ENCODE assay signal across 9 cellular contexts in the genomic region with DNA sequence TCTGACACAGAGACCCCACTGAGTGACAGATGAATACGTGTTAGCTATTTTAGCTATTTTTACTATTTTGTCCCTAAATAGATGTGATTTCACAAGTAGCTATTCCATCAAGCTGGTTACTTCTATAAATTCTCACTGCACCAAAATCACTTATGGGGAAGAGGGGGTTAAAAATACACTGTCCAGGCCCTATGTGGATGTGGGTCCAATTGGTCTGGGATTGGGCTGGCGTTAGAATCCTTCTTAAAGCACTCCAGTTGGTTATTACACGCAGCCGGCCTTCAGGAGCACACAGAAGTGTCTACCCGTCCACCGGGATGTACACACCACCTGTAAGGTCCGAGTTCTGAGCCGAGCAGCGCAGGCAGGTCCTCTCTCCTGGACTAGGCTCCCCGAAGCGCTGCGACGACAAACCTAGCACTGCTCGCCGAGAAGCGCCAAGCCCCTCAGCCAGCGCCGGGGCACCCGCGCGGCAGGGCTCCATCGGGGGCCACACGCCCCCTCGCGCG.
A peak's percentile ranks its signal among the peaks of the same experiment; 100 is the strongest.
DNase-seq lines count a peak whose midpoint lies in the region; ATAC-seq, FAIRE-seq and TF ChIP-seq lines count a peak whose summit lies in the region.
"Had no signal": no experiment of that assay in that cellular context is flagged by ENCODE, and none has a peak within 500 bp of the region (broad histone marks: within the 10 kb centered on the region; RNA-seq: fewer than 3 reads in every experiment).

No MANE protein-coding gene starts in this region.

- intact Hi-C loops in K562 (cut with micrococcal nuclease): no loop called here

- ATAC-seq in K562 (no peak), left lobe of liver (peak; percentile 1)

- peaks cover 31 to 37% of the 10 kb centered on the region in 2 experiments for H3K4me1 ChIP-seq in K562 (replicated peaks in 1 of 2; ENCODE audit: control insufficient read depth in 2 of 2, insufficient read depth in 2 of 2, low read length in 2 of 2)

- peaks cover 36% of the 10 kb centered on the region for H3K79me2 ChIP-seq in K562 (ENCODE audit: control insufficient read depth, insufficient read depth, low read length)

- no peaks in the 10 kb centered on the region for H3K9me1 ChIP-seq in K562 (ENCODE audit: control insufficient read depth, insufficient read depth, low read length)

- H3K27ac ChIP-seq in K562 (ENCODE audit: extremely low read depth, low read depth, low read length): peak overlapping the region; percentile 26; the same call in 1 of the 3 replicates

- no peak for TF ChIP-seq EP300 in K562 (IDR thresholded peaks at IDR 0.05; ENCODE audit: low read length)

- no peak for TF ChIP-seq POLR2A in K562 (conservative IDR thresholded peaks at IDR 0.05)

- TF ChIP-seq RAD21 in K562 (CRISPR knock-in tag; conservative IDR thresholded peaks at IDR 0.05 in 1 of 2, IDR thresholded peaks at IDR 0.05 in 1 of 2): no peak

- TSS peak; percentile 3 for BruUV-seq in K562 (replicated peaks; lab: Mats Ljungman, UMichigan)

- H3K9ac ChIP-seq in K562 (ENCODE audit: insufficient read depth in 1 of 2, low read depth in 2 of 2, low read length in 2 of 2): peak overlapping the region; percentile 36 to 89

- POLR2A ChIA-PET in K562 (lab: Yijun Ruan, JAX): interaction anchor here (0.7 to 1.3 kb wide), 4 partner anchors 9 to 944 kb away, joined by 3 to 7 read pairs (median 3); no protein-coding TSS in a partner anchor

- no peak for FAIRE-seq in K562 (lab: Jason Lieb, UNC)
- FAIRE-seq: TTC549 had no signal

- peak overlapping the region; percentile 72 for H3K4me2 ChIP-seq in K562 (ENCODE audit: insufficient read depth, low read length)

- H4K20me1 ChIP-seq in K562 (replicated peaks; ENCODE audit: control insufficient read depth, insufficient read depth, low read length): 0 out of 2 replicates have a peak, but pooled peaks cover 4% of the 10 kb centered on the region

- peak overlapping the region; percentile 61 for H3K4me3 ChIP-seq in K562

- 8% methylated on average over 20 of the region's 26 CpGs for WGBS in K562 (ENCODE audit: insufficient coverage, low coverage, missing lambda C conversion rate)

- peaks cover 4% of the 10 kb centered on the region; the same call in 1 of the 3 replicates for H3K36me3 ChIP-seq in K562 (ENCODE audit: control insufficient read depth, insufficient read depth, low read length)

- H2AFZ ChIP-seq in K562 (ENCODE audit: low read depth, low read length): peak overlapping the region; percentile 42

- H3K9me3 ChIP-seq in K562 (replicated peaks; ENCODE audit: control insufficient read depth, insufficient read depth, low read depth, low read length): no peaks in the 10 kb centered on the region

- CTCF ChIA-PET in K562 (lab: Yijun Ruan, JAX; ENCODE audit: low intra/inter-chr PET ratio): no interaction called here

- DNase-seq in ELF-1 (ENCODE audit: low read depth, low spot score): peak; percentile 20
- peak; percentile 43 for DNase-seq in HuH-7 (ENCODE audit: low spot score)
- DNase-seq in K562 (ENCODE audit: extremely low read depth in 1 of 4, low spot score in 3 of 4): no peak
- no peak for DNase-seq in left lobe of liver (ENCODE audit: low spot score)
- DNase-seq in superior temporal gyrus (ENCODE audit: extremely low spot score): peak; percentile 55
- DNase-seq in CD1c-positive myeloid dendritic cell (ENCODE audit: extremely low spot score): no peak
- no peak for DNase-seq in midbrain (lab: John Stamatoyannopoulos, UW)
- no peak for DNase-seq in amniotic stem cell (lab: John Stamatoyannopoulos, UW)

- H3K27me3 ChIP-seq in K562 (ENCODE audit: control insufficient read depth in 2 of 2, insufficient read depth in 2 of 2, low read length in 2 of 2): no peaks in the 10 kb centered on the region

- in situ Hi-C loops in K562 (cut with MboI): no loop called here

- TF ChIP-seq CTCF in K562 (IDR thresholded peaks at IDR 0.05 in 2 of 3, conservative IDR thresholded peaks at IDR 0.05 in 1 of 3; ENCODE audit: insufficient read depth in 2 of 3, low read depth in 1 of 3, low read length in 3 of 3): no peak

TF ChIP-seq in K562, 482 proteins besides CTCF, POLR2A, EP300 and RAD21 (continues in another document):
- TF ChIP-seq, protein P1, sequence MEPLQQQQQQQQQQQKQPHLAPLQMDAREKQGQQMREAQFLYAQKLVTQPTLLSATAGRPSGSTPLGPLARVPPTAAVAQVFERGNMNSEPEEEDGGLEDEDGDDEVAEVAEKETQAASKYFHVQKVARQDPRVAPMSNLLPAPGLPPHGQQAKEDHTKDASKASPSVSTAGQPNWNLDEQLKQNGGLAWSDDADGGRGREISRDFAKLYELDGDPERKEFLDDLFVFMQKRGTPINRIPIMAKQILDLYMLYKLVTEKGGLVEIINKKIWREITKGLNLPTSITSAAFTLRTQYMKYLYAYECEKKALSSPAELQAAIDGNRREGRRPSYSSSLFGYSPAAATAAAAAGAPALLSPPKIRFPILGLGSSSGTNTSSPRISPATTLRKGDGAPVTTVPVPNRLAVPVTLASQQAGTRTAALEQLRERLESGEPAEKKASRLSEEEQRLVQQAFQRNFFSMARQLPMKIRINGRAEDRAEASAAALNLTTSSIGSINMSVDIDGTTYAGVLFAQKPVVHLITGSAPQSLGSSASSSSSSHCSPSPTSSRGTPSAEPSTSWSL (CRISPR knock-in tag; IDR thresholded peaks at IDR 0.05; ENCODE audit: borderline replicate concordance): peak; percentile 57; the same call in 1 of the 2 replicates
- 0 out of 2 replicates have a peak, but pooled peaks have one; percentile 15 for TF ChIP-seq ZNF431 (CRISPR knock-in tag; IDR thresholded peaks at IDR 0.05)
- no peak for TF ChIP-seq HNRNPK (IDR thresholded peaks at IDR 0.05; ENCODE audit: low read depth, low read length, poor library complexity, severe bottlenecking)
- 0 out of 2 replicates have a peak, but pooled peaks have one; percentile 36 for TF ChIP-seq PML (IDR thresholded peaks at IDR 0.05; ENCODE audit: low read length)
- TF ChIP-seq, protein P2, sequence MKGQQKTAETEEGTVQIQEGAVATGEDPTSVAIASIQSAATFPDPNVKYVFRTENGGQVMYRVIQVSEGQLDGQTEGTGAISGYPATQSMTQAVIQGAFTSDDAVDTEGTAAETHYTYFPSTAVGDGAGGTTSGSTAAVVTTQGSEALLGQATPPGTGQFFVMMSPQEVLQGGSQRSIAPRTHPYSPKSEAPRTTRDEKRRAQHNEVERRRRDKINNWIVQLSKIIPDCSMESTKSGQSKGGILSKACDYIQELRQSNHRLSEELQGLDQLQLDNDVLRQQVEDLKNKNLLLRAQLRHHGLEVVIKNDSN (CRISPR knock-in tag; IDR thresholded peaks at IDR 0.05): no peak; the same call in 1 of the 2 replicates
- TF ChIP-seq NRF1 (conservative IDR thresholded peaks at IDR 0.05 in 1 of 2, IDR thresholded peaks at IDR 0.05 in 1 of 2): 0 out of 4 replicates have a peak, but pooled peaks of 1 of the 2 experiments have one; percentile 16
- 0 out of 2 replicates have a peak, but pooled peaks have one; percentile 27 for TF ChIP-seq CHD2 (IDR thresholded peaks at IDR 0.05; ENCODE audit: low read depth, low read length)
- TF ChIP-seq ZNF589 (CRISPR knock-in tag; IDR thresholded peaks at IDR 0.05; ENCODE audit: low read depth): no peak
- 0 out of 2 replicates have a peak, but pooled peaks have one; percentile 6 for TF ChIP-seq ZNF583 (CRISPR knock-in tag; IDR thresholded peaks at IDR 0.05)
- peak; percentile 2; the same call in 1 of the 2 replicates for TF ChIP-seq FOSL1 (tag; conservative IDR thresholded peaks at IDR 0.05)
- TF ChIP-seq, protein P3, sequence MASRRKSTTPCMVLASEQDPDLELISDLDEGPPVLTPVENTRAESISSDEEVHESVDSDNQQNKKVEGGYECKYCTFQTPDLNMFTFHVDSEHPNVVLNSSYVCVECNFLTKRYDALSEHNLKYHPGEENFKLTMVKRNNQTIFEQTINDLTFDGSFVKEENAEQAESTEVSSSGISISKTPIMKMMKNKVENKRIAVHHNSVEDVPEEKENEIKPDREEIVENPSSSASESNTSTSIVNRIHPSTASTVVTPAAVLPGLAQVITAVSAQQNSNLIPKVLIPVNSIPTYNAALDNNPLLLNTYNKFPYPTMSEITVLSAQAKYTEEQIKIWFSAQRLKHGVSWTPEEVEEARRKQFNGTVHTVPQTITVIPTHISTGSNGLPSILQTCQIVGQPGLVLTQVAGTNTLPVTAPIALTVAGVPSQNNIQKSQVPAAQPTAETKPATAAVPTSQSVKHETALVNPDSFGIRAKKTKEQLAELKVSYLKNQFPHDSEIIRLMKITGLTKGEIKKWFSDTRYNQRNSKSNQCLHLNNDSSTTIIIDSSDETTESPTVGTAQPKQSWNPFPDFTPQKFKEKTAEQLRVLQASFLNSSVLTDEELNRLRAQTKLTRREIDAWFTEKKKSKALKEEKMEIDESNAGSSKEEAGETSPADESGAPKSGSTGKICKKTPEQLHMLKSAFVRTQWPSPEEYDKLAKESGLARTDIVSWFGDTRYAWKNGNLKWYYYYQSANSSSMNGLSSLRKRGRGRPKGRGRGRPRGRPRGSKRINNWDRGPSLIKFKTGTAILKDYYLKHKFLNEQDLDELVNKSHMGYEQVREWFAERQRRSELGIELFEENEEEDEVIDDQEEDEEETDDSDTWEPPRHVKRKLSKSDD (conservative IDR thresholded peaks at IDR 0.05; ENCODE audit: low read length): 0 out of 2 replicates have a peak, but pooled peaks have one; percentile 44
- no peak for TF ChIP-seq MAFK (IDR thresholded peaks at IDR 0.05; ENCODE audit: low read length)
- TF ChIP-seq E2F3 (CRISPR knock-in tag; IDR thresholded peaks at IDR 0.05): peak; percentile 62; the same call in 1 of the 2 replicates
- peak; percentile 63; the same call in 1 of the 2 replicates for TF ChIP-seq ZBTB7A (IDR thresholded peaks at IDR 0.05; ENCODE audit: borderline replicate concordance, control insufficient read depth, low read depth, low read length)
- TF ChIP-seq, protein P4, sequence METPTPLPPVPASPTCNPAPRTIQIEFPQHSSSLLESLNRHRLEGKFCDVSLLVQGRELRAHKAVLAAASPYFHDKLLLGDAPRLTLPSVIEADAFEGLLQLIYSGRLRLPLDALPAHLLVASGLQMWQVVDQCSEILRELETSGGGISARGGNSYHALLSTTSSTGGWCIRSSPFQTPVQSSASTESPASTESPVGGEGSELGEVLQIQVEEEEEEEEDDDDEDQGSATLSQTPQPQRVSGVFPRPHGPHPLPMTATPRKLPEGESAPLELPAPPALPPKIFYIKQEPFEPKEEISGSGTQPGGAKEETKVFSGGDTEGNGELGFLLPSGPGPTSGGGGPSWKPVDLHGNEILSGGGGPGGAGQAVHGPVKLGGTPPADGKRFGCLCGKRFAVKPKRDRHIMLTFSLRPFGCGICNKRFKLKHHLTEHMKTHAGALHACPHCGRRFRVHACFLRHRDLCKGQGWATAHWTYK (CRISPR knock-in tag; IDR thresholded peaks at IDR 0.05): peak; percentile 12; the same call in 1 of the 2 replicates

Comparison
In these comparisons a context has a peak if more than half of its experiments do, and no peak if none do; other contexts are left out.
1. DNase-seq: peak in ELF-1 (single experiment), HuH-7 (single experiment) and superior temporal gyrus (single experiment); none in K562 (0 of 4), left lobe of liver (single experiment), CD1c-positive myeloid dendritic cell (single experiment), midbrain (single experiment) and amniotic stem cell (single experiment).